Comparison of ENCODE assay signal across 8 cellular contexts in the genomic region with DNA sequence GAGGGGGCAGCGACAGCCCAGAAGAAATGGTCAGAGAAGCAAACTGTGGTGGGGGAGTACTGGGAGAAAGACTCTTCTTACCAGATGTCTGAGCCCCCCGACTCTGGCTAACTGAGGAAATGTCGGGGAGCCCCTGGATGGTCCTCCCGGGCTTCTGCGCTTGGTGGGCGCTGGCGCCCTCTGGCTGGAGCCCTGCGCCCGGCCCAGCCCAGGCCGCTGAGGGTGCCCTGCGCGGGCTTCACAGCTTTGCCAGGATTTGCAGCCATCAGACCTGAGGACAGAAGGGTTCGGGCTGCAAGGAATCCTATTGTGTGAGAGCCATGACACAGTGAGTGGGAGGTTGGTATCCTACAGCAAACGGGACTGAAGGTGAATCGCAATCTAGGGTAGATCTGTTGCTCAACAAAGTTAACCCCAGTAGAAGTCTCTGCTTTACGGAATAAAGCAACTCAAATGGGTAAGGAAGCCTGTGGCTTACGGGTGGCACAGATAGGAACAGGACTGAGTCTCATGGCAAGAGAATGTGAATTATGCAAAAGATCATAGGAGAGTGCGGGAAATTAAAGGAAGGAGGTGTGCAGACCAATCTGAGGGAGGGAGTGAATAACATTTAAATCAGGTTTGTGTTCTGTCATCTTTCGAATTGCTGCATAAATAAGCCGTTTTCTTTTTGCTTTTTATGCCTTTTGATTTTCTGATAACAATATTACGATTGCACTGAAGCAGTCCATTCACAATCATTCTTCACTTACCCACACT. TPM values are rescaled to one million over a fixed set of nuclear protein-coding genes. Genes with fewer than 3 reads are reported as not detected.
DNase-seq lines count a peak whose midpoint lies in the region; ATAC-seq and TF ChIP-seq lines count a peak whose summit lies in the region.

No MANE protein-coding gene starts in this region.

- peaks cover 21% of the 10 kb centered on the region for H3K27me3 ChIP-seq in GM23338 (ENCODE audit: insufficient read depth)
- peaks cover 59% of the 10 kb centered on the region for H3K27me3 ChIP-seq in hepatocyte

- no peaks in the 10 kb centered on the region for H3K9me3 Mint-ChIP-seq in GM23338

- peak; percentile 64 to 69 for TF ChIP-seq CTCF in GM23338 (conservative IDR thresholded peaks at IDR 0.05; ENCODE audit: low read depth in 2 of 2)
- peak; percentile 59 for TF ChIP-seq CTCF in astrocyte of the spinal cord (IDR thresholded peaks at IDR 0.05; ENCODE audit: low read depth, low read length)
- peak; percentile 66 for TF ChIP-seq CTCF in hepatocyte (IDR thresholded peaks at IDR 0.05; ENCODE audit: poor library complexity)

- H3K36me3 Mint-ChIP-seq in GM23338 (ENCODE audit: low read depth): no peaks in the 10 kb centered on the region; the same call in 2 of the 3 replicates

- H3K4me3 ChIP-seq in GM23338 (peak overlapping the region; percentile 98), astrocyte of the spinal cord (ENCODE audit: low read depth, low read length) (peak overlapping the region; percentile 47), hepatocyte (peak overlapping the region; percentile 88)

- H3K4me1 ChIP-seq in ES-I3 (ENCODE audit: insufficient read depth, low read length) (peaks cover 8% of the 10 kb centered on the region; the same call in 1 of the 2 replicates), GM23338 (ENCODE audit: insufficient read depth) (peaks cover 33% of the 10 kb centered on the region), hepatocyte (ENCODE audit: insufficient read depth) (peaks cover 4% of the 10 kb centered on the region)

- intact Hi-C loops in posterior cingulate gyrus (cut with DNase I): loop anchor here (5.0 kb wide), 3 partner anchors 70 to 395 kb away; no protein-coding TSS in a partner anchor

- in situ Hi-C loops in astrocyte of the spinal cord (cut with HindIII; ENCODE audit: low sequenced_read_pairs): no loop called here

- ATAC-seq in GM23338 (peak; percentile 83), GM21576 (IDR thresholded peaks at IDR 0.05; ENCODE audit: unreplicated experiment) (no peak)

- H3K9ac ChIP-seq in ES-I3 (ENCODE audit: low read depth, low read length): peak overlapping the region; percentile 91

- peaks cover 6% of the 10 kb centered on the region; the same call in 1 of the 2 replicates for H3K9me2 ChIP-seq in GM23338 (ENCODE audit: insufficient read depth)
- H3K9me2 ChIP-seq in hepatocyte (replicated peaks; ENCODE audit: insufficient read depth): no peaks in the 10 kb centered on the region

- peak overlapping the region; percentile 88; the same call in 1 of the 2 replicates for H3K27ac ChIP-seq in GM23338 (ENCODE audit: low read depth)
- peak overlapping the region; percentile 26 for H3K27ac ChIP-seq in hepatocyte

- H3K79me2 ChIP-seq in GM23338 (replicated peaks; ENCODE audit: insufficient read depth) (no peaks in the 10 kb centered on the region), hepatocyte (no peaks in the 10 kb centered on the region)

- 15% methylated on average over 20 of the region's 21 CpGs for WGBS in hepatocyte (ENCODE audit: low lambda C conversion rate, missing lambda C conversion rate)

- peaks cover 35% of the 10 kb centered on the region for H3K4me1 Mint-ChIP-seq in GM23338

- no peak overlapping the region for H3K27ac Mint-ChIP-seq in GM23338

- no peaks in the 10 kb centered on the region; the same call in 1 of the 2 replicates for H3F3A ChIP-seq in GM23338 (replicated peaks; ENCODE audit: low read depth)

- H3K27me3 Mint-ChIP-seq in GM23338 (ENCODE audit: insufficient read depth, low read depth, poor library complexity): peaks cover 11% of the 10 kb centered on the region

- DNase-seq in GM23338 (ENCODE audit: low spot score) (peak; percentile 77), NCI-H226 (peak; percentile 55), astrocyte of the spinal cord (ENCODE audit: low read depth, low spot score) (no peak), hepatocyte (ENCODE audit: low spot score) (peak; percentile 65), posterior cingulate gyrus (peak; percentile 49 to 97 (median 75)), NCI-H2107 treated with DMSO at 0.1 percent for 48 hours (lab: John Stamatoyannopoulos, UW; ENCODE audit: unreplicated experiment) (no peak)

- H4K20me1 ChIP-seq in GM23338 (replicated peaks; ENCODE audit: insufficient read depth): no peaks in the 10 kb centered on the region; the same call in 1 of the 2 replicates
- H4K20me1 ChIP-seq in hepatocyte (ENCODE audit: insufficient read depth, poor library complexity, severe bottlenecking): no peaks in the 10 kb centered on the region

- H3K4me2 ChIP-seq in GM23338: peak overlapping the region; percentile 89
- H3K4me2 ChIP-seq in hepatocyte: peak overlapping the region; percentile 97

- H3K36me3 ChIP-seq in ES-I3 (ENCODE audit: insufficient read depth, low read length) (no peaks in the 10 kb centered on the region), GM23338 (ENCODE audit: insufficient read depth) (no peaks in the 10 kb centered on the region), hepatocyte (replicated peaks; ENCODE audit: insufficient read depth, low read depth) (no peaks in the 10 kb centered on the region)

- H2AFZ ChIP-seq in GM23338 (peak overlapping the region; percentile 100), hepatocyte (peak overlapping the region; percentile 76)

- no peaks in the 10 kb centered on the region for H3K9me3 ChIP-seq in ES-I3 (ENCODE audit: control insufficient read depth, insufficient read depth, low read length)
- H3K9me3 ChIP-seq in hepatocyte (ENCODE audit: low read depth): no peaks in the 10 kb centered on the region

- H3K4me3 Mint-ChIP-seq in GM23338: peak overlapping the region; percentile 84

TF ChIP-seq in GM23338, 12 proteins besides CTCF, POLR2A, EP300 and RAD21 (continues in another document):
- no peak for TF ChIP-seq ZNF114 (CRISPR knock-in tag; IDR thresholded peaks at IDR 0.05)
- no peak for TF ChIP-seq EZH2 (IDR thresholded peaks at IDR 0.05; ENCODE audit: low read depth, unreplicated experiment)
- TF ChIP-seq JUNB (IDR thresholded peaks at IDR 0.05; ENCODE audit: unreplicated experiment): no peak
- no peak for TF ChIP-seq STAT1 (IDR thresholded peaks at IDR 0.05; ENCODE audit: unreplicated experiment)
- no peak for TF ChIP-seq CREB1 (CRISPR knock-in tag; IDR thresholded peaks at IDR 0.05; ENCODE audit: low read depth)
- TF ChIP-seq EZH2phosphoT487 (IDR thresholded peaks at IDR 0.05; ENCODE audit: unreplicated experiment): no peak
- TF ChIP-seq POLR2AphosphoS5 (IDR thresholded peaks at IDR 0.05; ENCODE audit: low read depth): no peak
- TF ChIP-seq ZNF331 (CRISPR knock-in tag; IDR thresholded peaks at IDR 0.05; ENCODE audit: low read depth): no peak
- TF ChIP-seq, protein P1, sequence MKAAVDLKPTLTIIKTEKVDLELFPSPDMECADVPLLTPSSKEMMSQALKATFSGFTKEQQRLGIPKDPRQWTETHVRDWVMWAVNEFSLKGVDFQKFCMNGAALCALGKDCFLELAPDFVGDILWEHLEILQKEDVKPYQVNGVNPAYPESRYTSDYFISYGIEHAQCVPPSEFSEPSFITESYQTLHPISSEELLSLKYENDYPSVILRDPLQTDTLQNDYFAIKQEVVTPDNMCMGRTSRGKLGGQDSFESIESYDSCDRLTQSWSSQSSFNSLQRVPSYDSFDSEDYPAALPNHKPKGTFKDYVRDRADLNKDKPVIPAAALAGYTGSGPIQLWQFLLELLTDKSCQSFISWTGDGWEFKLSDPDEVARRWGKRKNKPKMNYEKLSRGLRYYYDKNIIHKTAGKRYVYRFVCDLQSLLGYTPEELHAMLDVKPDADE (IDR thresholded peaks at IDR 0.05): no peak

RNA-seq across cellular contexts. Expression of a gene that starts 0.7 kb away (rescaled TPM):
- 6.3 and 9.3 TPM in 2 replicates for total RNA-seq in GM23338 (2014; rRNA removed; shearing (Covaris generic))
- polyA plus RNA-seq in GM23338 (2016; fragmentation: Nextera tagmentation; extraction: Ambion mirVana): 4.6 and 6.0 TPM in 2 replicates
- 6.6 TPM in 2 replicates for total RNA-seq in hepatocyte
- polyA plus RNA-seq in hepatocyte: 5.0 and 6.9 TPM in 2 replicates

Comparison
In these comparisons a context has a peak if more than half of its experiments do, and no peak if none do; other contexts are left out.
1. DNase-seq: peak in GM23338 (single experiment), NCI-H226 (single experiment), hepatocyte (single experiment) and posterior cingulate gyrus (10 of 10); none in astrocyte of the spinal cord (single experiment) and NCI-H2107 treated with DMSO at 0.1 percent for 48 hours (single experiment).
2. H3K4me3 ChIP-seq: peak in every context shown above with its lines; median percentile 98 in GM23338; 88 in hepatocyte; 47 in astrocyte of the spinal cord.
3. Peak in every context shown above with its lines, with median percentiles within 50 percentile points of each other: CTCF ChIP-seq.